Comparison of ENCODE assay signal across 1 cellular context in genomic region chr10:3333426-3333825, GRCh38.
TF ChIP-seq lines count a peak whose summit lies in the region.

No MANE protein-coding gene starts in this region.

TF ChIP-seq in H1, 55 proteins besides CTCF, POLR2A, EP300 and RAD21:
- no peak for TF ChIP-seq CHD2 (IDR thresholded peaks at IDR 0.05; ENCODE audit: low read length)
- TF ChIP-seq TCF12 (IDR thresholded peaks at IDR 0.05; ENCODE audit: low read depth, low read length): no peak
- TF ChIP-seq ASH2L (IDR thresholded peaks at IDR 0.05; ENCODE audit: low read length): no peak
- no peak for TF ChIP-seq NANOG (IDR thresholded peaks at IDR 0.05; ENCODE audit: insufficient read depth, low read depth, low read length, poor library complexity, severe bottlenecking)
- no peak for TF ChIP-seq CEBPB (IDR thresholded peaks at IDR 0.05; ENCODE audit: low read depth, low read length)
- no peak for TF ChIP-seq CBX8 (IDR thresholded peaks at IDR 0.05; ENCODE audit: borderline replicate concordance, low read depth, low read length)
- no peak for TF ChIP-seq TAF1 (IDR thresholded peaks at IDR 0.05; ENCODE audit: low read depth, low read length)
TF ChIP-seq in H1: peak in this region for 0.
